Comparison of ENCODE assay signal across 8 cellular contexts in genomic region chr6:149750136-149750609, GRCh38. TPM values are rescaled to one million over a fixed set of nuclear protein-coding genes. Genes with fewer than 3 reads are reported as not detected.
A peak's percentile ranks its signal among the peaks of the same experiment; 100 is the strongest.
DNase-seq lines count a peak whose midpoint lies in the region; TF ChIP-seq lines count a peak whose summit lies in the region.

No MANE protein-coding gene starts in this region.

- H3K9me3 ChIP-seq in MM.1S (replicated peaks; ENCODE audit: insufficient read depth, low read length) (no peaks in the 10 kb centered on the region), hepatocyte (ENCODE audit: low read depth) (no peaks in the 10 kb centered on the region), sigmoid colon (no peaks in the 10 kb centered on the region)

- H3K4me1 ChIP-seq in MM.1S (ENCODE audit: low read length) (0 out of 2 replicates have a peak, but pooled peaks cover 6% of the 10 kb centered on the region), hepatocyte (ENCODE audit: insufficient read depth) (peaks cover 5% of the 10 kb centered on the region), sigmoid colon (peaks cover 0 to 42% (median 31%) of the 10 kb centered on the region in 4 donors)

- peak overlapping the region; percentile 78; the same call in 1 of the 2 replicates for H3K9ac ChIP-seq in MM.1S (ENCODE audit: low read length)

- H4K20me1 ChIP-seq in MM.1S (ENCODE audit: insufficient read depth, low read length), result no peaks in the 10 kb centered on the region
- H4K20me1 ChIP-seq in hepatocyte (ENCODE audit: insufficient read depth, poor library complexity, severe bottlenecking), result no peaks in the 10 kb centered on the region

- DNase-seq in HCEC 1CT, result peak; percentile 32
- peak; percentile 21 for DNase-seq in MM.1S
- DNase-seq in SW480 (ENCODE audit: low spot score), result peak; percentile 63
- DNase-seq in amniotic epithelial cell (ENCODE audit: low read depth), result peak; percentile 45
- DNase-seq in hepatocyte (ENCODE audit: low spot score), result peak; percentile 78
- DNase-seq in sigmoid colon, result peak; percentile 76
- DNase-seq in globus pallidus (ENCODE audit: low spot score), result no peak

- H3K27ac ChIP-seq in MM.1S (ENCODE audit: low read length), result peak overlapping the region; percentile 21; the same call in 1 of the 2 replicates
- H3K27ac ChIP-seq in hepatocyte, result peak overlapping the region; percentile 97
- H3K27ac ChIP-seq in sigmoid colon, result peak overlapping the region; percentile 91 to 94 (median 91)

- H3K9me2 ChIP-seq in MM.1S (replicated peaks; ENCODE audit: insufficient read depth, low read length), result no peaks in the 10 kb centered on the region
- no peaks in the 10 kb centered on the region for H3K9me2 ChIP-seq in hepatocyte (replicated peaks; ENCODE audit: insufficient read depth)

- intact Hi-C loops in sigmoid colon (cut with DNase I), result no loop called here

- no peak for TF ChIP-seq CTCF in MM.1S (IDR thresholded peaks at IDR 0.05; ENCODE audit: low read length)
- no peak for TF ChIP-seq CTCF in hepatocyte (IDR thresholded peaks at IDR 0.05; ENCODE audit: poor library complexity)
- no peak for TF ChIP-seq CTCF in sigmoid colon (IDR thresholded peaks at IDR 0.05)

- TF ChIP-seq EP300 in sigmoid colon (IDR thresholded peaks at IDR 0.05), result no peak

- TF ChIP-seq POLR2A in sigmoid colon (IDR thresholded peaks at IDR 0.05), result no peak

- H3K4me2 ChIP-seq in MM.1S (ENCODE audit: low read depth, low read length) (peak overlapping the region; percentile 62; the same call in 1 of the 2 replicates), hepatocyte (peak overlapping the region; percentile 88)

- H3K36me3 ChIP-seq in MM.1S (replicated peaks; ENCODE audit: insufficient read depth, low read length) (no peaks in the 10 kb centered on the region), hepatocyte (replicated peaks; ENCODE audit: insufficient read depth, low read depth) (no peaks in the 10 kb centered on the region), sigmoid colon (no peaks in the 10 kb centered on the region)

- H3F3A ChIP-seq in MM.1S (ENCODE audit: insufficient read depth, low read length), result peaks cover 3% of the 10 kb centered on the region; the same call in 1 of the 2 replicates

- H3K79me2 ChIP-seq in MM.1S (ENCODE audit: low read length), result peaks cover 62% of the 10 kb centered on the region
- peaks cover 62% of the 10 kb centered on the region for H3K79me2 ChIP-seq in hepatocyte

- H3K4me3 ChIP-seq in GM08714 (ENCODE audit: low read length) (peak overlapping the region; percentile 95), MM.1S (ENCODE audit: low read length) (peak overlapping the region; percentile 79), hepatocyte (peak overlapping the region; percentile 78), sigmoid colon (peak overlapping the region; percentile 86 to 92 (median 88))

- H3K27me3 ChIP-seq in MM.1S (replicated peaks; ENCODE audit: insufficient read depth, low read length) (no peaks in the 10 kb centered on the region), hepatocyte (no peaks in the 10 kb centered on the region), sigmoid colon (no peaks in the 10 kb centered on the region)

- under 1% methylated on average over 18 of the region's 25 CpGs for WGBS in hepatocyte (ENCODE audit: low lambda C conversion rate, missing lambda C conversion rate)
- WGBS in sigmoid colon, 2 donors, result 0 to 1% methylated on average over 25 of the region's 25 CpGs

- H2AFZ ChIP-seq in MM.1S (ENCODE audit: low read length) (peak overlapping the region; percentile 90), hepatocyte (peak overlapping the region; percentile 82)

RNA-seq across cellular contexts. Expression of gene PCMT1, which starts 0.6 kb away (rescaled TPM):
- total RNA-seq in hepatocyte, result 107 and 110 TPM in 2 replicates
- 126 and 130 TPM in 2 replicates for polyA plus RNA-seq in hepatocyte
- total RNA-seq in sigmoid colon, result 100 to 1,000 TPM in 1 of 4 donors, 10 to 100 TPM in 3; 74.0 to 117 (median 96.0) TPM
- polyA plus RNA-seq in sigmoid colon, result 10 to 100 TPM; 33.0 to 64.4 (median 49.0) TPM

RNA-seq across cellular contexts. Expression of gene NUP43, which starts 3.8 kb away (rescaled TPM):
- total RNA-seq in hepatocyte (33.6 and 37.2 TPM in 2 replicates), sigmoid colon (10 to 100 TPM; 18.3 to 56.3 (median 33.3) TPM)
- polyA plus RNA-seq in hepatocyte (7.0 and 9.8 TPM in 2 replicates), sigmoid colon (10 to 100 TPM in 1 of 3 donors, 1 to 10 TPM in 2; 3.0 to 13.0 (median 4.2) TPM)

RNA-seq across cellular contexts. Expression of gene LATS1, which starts 32.3 kb away (rescaled TPM):
- total RNA-seq in hepatocyte, result 23.7 and 26.2 TPM in 2 replicates
- polyA plus RNA-seq in hepatocyte, result 6.6 and 7.9 TPM in 2 replicates
- 10 to 100 TPM; 23.8 to 31.6 (median 25.2) TPM for total RNA-seq in sigmoid colon
- polyA plus RNA-seq in sigmoid colon, result 1 to 10 TPM; 3.6 to 8.0 (median 4.9) TPM

Comparison
In these comparisons a context has a peak if more than half of its experiments do, and no peak if none do; other contexts are left out.
1. H3K27ac ChIP-seq: peak in every context shown above with its lines; median percentile 97 in hepatocyte; 91 in sigmoid colon; 21 in MM.1S.